In genomic region chr6:44630125-44631028, GRCh38 we compare ENCODE assay signal across 9 cellular contexts.
DNase-seq lines count a peak whose midpoint lies in the region; ATAC-seq lines count a peak whose summit lies in the region.
"Had no signal": no experiment of that assay in that cellular context is flagged by ENCODE, and none has a peak within 500 bp of the region (broad histone marks: within the 10 kb centered on the region; RNA-seq: fewer than 3 reads in every experiment).

No MANE protein-coding gene starts in this region.

- no peak for ATAC-seq in HG03571 (IDR thresholded peaks at IDR 0.05; ENCODE audit: unreplicated experiment)
- ATAC-seq in GM19397 (IDR thresholded peaks at IDR 0.05; ENCODE audit: unreplicated experiment): no peak
- ATAC-seq: CD8-positive, alpha-beta T cell had no signal

- peak; percentile 6 for DNase-seq in NK-92 treated with Interleukin-12 subunit alpha and Interleukin-12 subunit beta, amount 100 ng/mL, for 24 hours (lab: John Stamatoyannopoulos, UW)
- DNase-seq in NK-92 (lab: John Stamatoyannopoulos, UW; ENCODE audit: unreplicated experiment) (no peak), LHCN-M2 (ENCODE audit: low read depth) (peak; percentile 59), SKM-1 treated with dmso at 0.1 percent for 144 hours (lab: John Stamatoyannopoulos, UW; ENCODE audit: unreplicated experiment) (peak; percentile 39), dermis blood vessel endothelial cell (peak; percentile 47), mucosa of gallbladder (ENCODE audit: low spot score) (peak; percentile 19)
